In genomic region chr19:33287438-33287837, GRCh38 we compare ENCODE assay signal across 18 cellular contexts. TPM values are rescaled to one million over a fixed set of nuclear protein-coding genes. Genes with fewer than 3 reads are reported as not detected.
A peak's percentile ranks its signal among the peaks of the same experiment; 100 is the strongest.
DNase-seq lines count a peak whose midpoint lies in the region; ATAC-seq and TF ChIP-seq lines count a peak whose summit lies in the region.
"Had no signal": no experiment of that assay in that cellular context is flagged by ENCODE, and none has a peak within 500 bp of the region (broad histone marks: within the 10 kb centered on the region; RNA-seq: fewer than 3 reads in every experiment).

No MANE protein-coding gene starts in this region.

- no peak for ATAC-seq in central memory CD8-positive, alpha-beta T cell (replicated peaks; ENCODE audit: extremely low read depth, poor library complexity, severe bottlenecking)
- ATAC-seq in lower lobe of right lung (no peak), upper lobe of left lung (ENCODE audit: low FRiP score in 2 of 2) (no peak), HG03460 (IDR thresholded peaks at IDR 0.05; ENCODE audit: unreplicated experiment) (no peak)

- H3K9me3 ChIP-seq in lower lobe of right lung (peaks cover 6% of the 10 kb centered on the region), upper lobe of left lung (peaks cover 0 to 11% (median 2%) of the 10 kb centered on the region in 4 donors), testis (no peaks in the 10 kb centered on the region)

- H3K36me3 ChIP-seq in lower lobe of right lung (no peaks in the 10 kb centered on the region), upper lobe of left lung (no peaks in the 10 kb centered on the region), testis (ENCODE audit: low read depth, missing control alignments) (no peaks in the 10 kb centered on the region)
- H3K36me3 ChIP-seq: MG63 had no signal

- H3K4me3 ChIP-seq in lower lobe of right lung, result no peak overlapping the region
- H3K4me3 ChIP-seq in upper lobe of left lung, result no peak overlapping the region
- H3K4me3 ChIP-seq in testis, result no peak overlapping the region
- H3K4me3 ChIP-seq: MG63 had no signal

- no peak for TF ChIP-seq EP300 in upper lobe of left lung (IDR thresholded peaks at IDR 0.05)

- peaks cover 2 to 3% of the 10 kb centered on the region in 2 donors for H3K36me3 Mint-ChIP-seq in CD14-positive monocyte
- peaks cover 4% of the 10 kb centered on the region for H3K36me3 Mint-ChIP-seq in central memory CD8-positive, alpha-beta T cell (ENCODE audit: insufficient read depth)

- H3K4me1 Mint-ChIP-seq in CD14-positive monocyte, result peaks cover 75% of the 10 kb centered on the region
- peaks cover 15% of the 10 kb centered on the region for H3K4me1 Mint-ChIP-seq in central memory CD8-positive, alpha-beta T cell

- H3K27me3 ChIP-seq in lower lobe of right lung (ENCODE audit: low read depth) (peaks cover 7% of the 10 kb centered on the region), upper lobe of left lung (no peaks in the 10 kb centered on the region), testis (no peaks in the 10 kb centered on the region)
- H3K27me3 ChIP-seq: MG63 had no signal

- peak overlapping the region; percentile 36 for H3K27ac ChIP-seq in lower lobe of right lung
- H3K27ac ChIP-seq in upper lobe of left lung, result peak overlapping the region; percentile 24 to 79 (median 41)
- no peak overlapping the region for H3K27ac ChIP-seq in testis
- H3K27ac ChIP-seq: RWPE1 had no signal

- peak overlapping the region; percentile 80 to 94 (median 91) for H3K27ac Mint-ChIP-seq in CD14-positive monocyte
- peak overlapping the region; percentile 29 for H3K27ac Mint-ChIP-seq in central memory CD8-positive, alpha-beta T cell (ENCODE audit: low read depth)

- H3K4me1 ChIP-seq in lower lobe of right lung (peaks cover 64% of the 10 kb centered on the region), upper lobe of left lung (peaks cover 23 to 69% (median 52%) of the 10 kb centered on the region in 4 donors), testis (no peaks in the 10 kb centered on the region)

- H3K4me3 Mint-ChIP-seq in CD14-positive monocyte, result no peak overlapping the region
- no peak overlapping the region for H3K4me3 Mint-ChIP-seq in central memory CD8-positive, alpha-beta T cell

- peaks cover 0 to 4% (median 0%) of the 10 kb centered on the region in 3 donors for H3K27me3 Mint-ChIP-seq in CD14-positive monocyte (ENCODE audit: low read depth in 3 of 3)
- no peaks in the 10 kb centered on the region for H3K27me3 Mint-ChIP-seq in central memory CD8-positive, alpha-beta T cell

- WGBS in upper lobe of left lung, 2 donors, result 71 to 82% methylated on average over 4 of the region's 4 CpGs
- whole genome bisulfite sequencing in testis, 2 donors, result 79 to 81% methylated on average over 4 of the region's 4 CpGs

- TF ChIP-seq CTCF in CD14-positive monocyte (IDR thresholded peaks at IDR 0.05) (no peak), lower lobe of right lung (IDR thresholded peaks at IDR 0.05) (no peak), upper lobe of left lung (IDR thresholded peaks at IDR 0.05) (no peak), testis (IDR thresholded peaks at IDR 0.05) (no peak)

- no peak for DNase-seq in CD14-positive monocyte (ENCODE audit: low spot score)
- no peak for DNase-seq in central memory CD8-positive, alpha-beta T cell (ENCODE audit: low spot score in 2 of 2)
- peak; percentile 35 for DNase-seq in lower lobe of right lung
- no peak for DNase-seq in upper lobe of left lung
- DNase-seq in superior temporal gyrus (ENCODE audit: extremely low spot score), result no peak
- no peak for DNase-seq in testis
- DNase-seq: ACHN, COR-L47, DMS153, H7, MG63, NCI-H1048, NCI-H1436 treated with DMSO at 0.1 percent for 48 hours, NCI-H2029, NCI-H345, NCI-H524 treated with DMSO at 0.1 percent for 48 hours had no signal

- TF ChIP-seq POLR2A in upper lobe of left lung (IDR thresholded peaks at IDR 0.05) (no peak), testis (IDR thresholded peaks at IDR 0.05) (no peak)

- peaks cover 0 to 13% (median 3%) of the 10 kb centered on the region in 7 donors for H3K9me3 Mint-ChIP-seq in CD14-positive monocyte
- peaks cover 12% of the 10 kb centered on the region for H3K9me3 Mint-ChIP-seq in central memory CD8-positive, alpha-beta T cell

- intact Hi-C loops in CD14-positive monocyte (cut with micrococcal nuclease) (no loop called here), lower lobe of right lung (cut with DNase I) (no loop called here), testis (cut with DNase I; ENCODE audit: low total_unique reads) (no loop called here)

RNA-seq across cellular contexts. Expression of gene CEBPA, which starts 14.9 kb away (rescaled TPM):
- 10 to 100 TPM; 17.9 to 47.5 TPM for polyA plus RNA-seq in CD14-positive monocyte
- total RNA-seq in lower lobe of right lung, result 75.1 TPM
- 100 to 1,000 TPM in 3 of 6 donors, 10 to 100 TPM in 3; 53.5 to 183 (median 109) TPM for total RNA-seq in upper lobe of left lung
- 1 to 10 TPM; 3.5 to 5.0 TPM for total RNA-seq in testis
- polyA plus RNA-seq in testis (ENCODE audit: insufficient read depth, low read depth, low replicate concordance), result 4.7 TPM

Comparison
In these comparisons a context has a peak if more than half of its experiments do, and no peak if none do; other contexts are left out.
1. H3K27ac ChIP-seq: peak in lower lobe of right lung (single experiment) and upper lobe of left lung (4 of 4); none in testis (0 of 2).
2. RNA of gene CEBPA, which starts 14.9 kb away (total RNA-seq): 53.5 to 183 TPM in upper lobe of left lung and 75.1 TPM in lower lobe of right lung (single experiment); 3.5 to 5.0 TPM in testis; every median in the first group is over 4 times any median in the second.